8 cellular contexts compared by ENCODE assay signal in genomic region chr5:126339215-126339805, GRCh38.
DNase-seq lines count a peak whose midpoint lies in the region; ATAC-seq and TF ChIP-seq lines count a peak whose summit lies in the region.

No MANE protein-coding gene starts in this region.

- H3K4me2 ChIP-seq in OCI-LY7 (ENCODE audit: low read length) = no peak overlapping the region

- H3K27me3 ChIP-seq in adipocyte (replicated peaks; ENCODE audit: control insufficient read depth, insufficient read depth, low read length) = no peaks in the 10 kb centered on the region

- no peaks in the 10 kb centered on the region for H3K9me3 ChIP-seq in OCI-LY7 (ENCODE audit: low read length)
- H3K9me3 ChIP-seq in adipocyte (ENCODE audit: control insufficient read depth, low read length) = no peaks in the 10 kb centered on the region

- intact Hi-C loops in OCI-LY7 (cut with micrococcal nuclease; ENCODE audit: unreplicated experiment) (loop anchor here (1.0 to 5.0 kb wide), 4 partner anchors 200 to 973 kb away; no protein-coding TSS in a partner anchor), left cardiac atrium (cut with DNase I) (loop anchor here in 1 of 2 donors (5.0 kb wide), 1 partner anchor 203 kb away; no protein-coding TSS in a partner anchor)

- H3K4me3 ChIP-seq in OCI-LY7 (ENCODE audit: low read depth, low read length, poor library complexity, severe bottlenecking) (no peak overlapping the region), adipocyte (ENCODE audit: low read length) (no peak overlapping the region)

- TF ChIP-seq CTCF in AG09319 (IDR thresholded peaks at IDR 0.05; ENCODE audit: low read depth, low read length) = peak; percentile 66
- peak; percentile 58 for TF ChIP-seq CTCF in GM12874 (IDR thresholded peaks at IDR 0.05; ENCODE audit: insufficient read depth, low read depth, low read length)
- peak; percentile 98 for TF ChIP-seq CTCF in OCI-LY7 (conservative IDR thresholded peaks at IDR 0.05; ENCODE audit: low read length)

- no peak overlapping the region for H3K27ac ChIP-seq in OCI-LY7 (ENCODE audit: low read depth, low read length, poor library complexity, severe bottlenecking)

- peak; percentile 56 for DNase-seq in AG09319 (ENCODE audit: extremely low read depth, low read depth)
- DNase-seq in OCI-LY7 (ENCODE audit: low spot score) = peak; percentile 74
- peak; percentile 88 for DNase-seq in adipocyte (ENCODE audit: low read depth)
- DNase-seq in left cardiac atrium = no peak
- peak; percentile 52 for DNase-seq in stimulated activated CD4-positive, alpha-beta T cell treated with anti-CD3 and anti-CD28 coated beads, Interleukin-15, amount 100 ng/mL, for 24 hours

- BruUV-seq in OCI-LY7 (replicated peaks; lab: Mats Ljungman, UMichigan) = no TSS peak

- H3K4me1 ChIP-seq in OCI-LY7 (ENCODE audit: insufficient read depth, low read length, poor library complexity, severe bottlenecking) (no peaks in the 10 kb centered on the region), adipocyte (ENCODE audit: control insufficient read depth, insufficient read depth, low read length) (peaks cover 11% of the 10 kb centered on the region)

- no peak overlapping the region for H2AFZ ChIP-seq in OCI-LY7 (ENCODE audit: low read length)

- POLR2A ChIA-PET in OCI-LY7 (lab: Charles Lee) = interaction anchor here (0.6 to 1.5 kb wide), 4 partner anchors 10 to 336 kb away, joined by 3 to 9 read pairs (median 5); no protein-coding TSS in a partner anchor

- H3K9me2 ChIP-seq in OCI-LY7 (ENCODE audit: insufficient read depth, low read length) = no peaks in the 10 kb centered on the region

- CTCF ChIA-PET in OCI-LY7 (lab: Charles Lee; ENCODE audit: unreplicated experiment) = no interaction called here

- ATAC-seq in HG03378 (IDR thresholded peaks at IDR 0.05; ENCODE audit: unreplicated experiment) = peak; percentile 72
- peak; percentile 44 to 45 for ATAC-seq in left cardiac atrium
- ATAC-seq in GM21737 (IDR thresholded peaks at IDR 0.05; ENCODE audit: unreplicated experiment) = no peak

- H3K79me2 ChIP-seq in OCI-LY7 (ENCODE audit: insufficient read depth, low read depth, low read length) = no peaks in the 10 kb centered on the region

- H4K20me1 ChIP-seq in OCI-LY7 (ENCODE audit: insufficient read depth, low read length) = no peaks in the 10 kb centered on the region

- H3K36me3 ChIP-seq in OCI-LY7 (ENCODE audit: insufficient read depth, low read length) = no peaks in the 10 kb centered on the region
- no peaks in the 10 kb centered on the region for H3K36me3 ChIP-seq in adipocyte (ENCODE audit: control insufficient read depth, insufficient read depth, low read length, severe bottlenecking)

- H3K9ac ChIP-seq in adipocyte (ENCODE audit: low read length) = peak overlapping the region; percentile 23
